ENCODE assay signal across 2 cellular contexts in the genomic region with DNA sequence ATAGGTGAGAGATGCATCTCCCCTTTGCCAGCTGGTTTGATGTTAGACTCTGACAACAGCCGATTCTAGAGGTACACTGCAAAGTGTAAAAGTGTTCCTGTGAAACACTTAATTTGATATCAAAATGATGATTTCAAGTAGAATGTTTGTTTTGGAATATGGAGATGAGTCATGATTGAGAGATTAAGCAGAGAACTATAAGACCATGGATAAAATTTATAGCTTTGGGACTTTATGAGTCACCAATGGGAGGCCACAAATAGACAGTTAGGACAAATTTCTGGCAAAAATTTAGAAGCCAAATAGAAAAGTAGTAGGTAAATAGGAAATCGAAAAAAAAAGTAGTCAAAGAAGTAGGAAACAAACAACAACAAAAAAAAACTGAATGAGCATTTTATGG.
TF ChIP-seq lines count a peak whose summit lies in the region.

No MANE protein-coding gene starts in this region.

TF ChIP-seq in SK-N-SH treated with all-trans-retinoic acid at 6 μM for 48 hours, 23 proteins besides CTCF, POLR2A, EP300 and RAD21 (continued from another document):
- TF ChIP-seq, protein P1, sequence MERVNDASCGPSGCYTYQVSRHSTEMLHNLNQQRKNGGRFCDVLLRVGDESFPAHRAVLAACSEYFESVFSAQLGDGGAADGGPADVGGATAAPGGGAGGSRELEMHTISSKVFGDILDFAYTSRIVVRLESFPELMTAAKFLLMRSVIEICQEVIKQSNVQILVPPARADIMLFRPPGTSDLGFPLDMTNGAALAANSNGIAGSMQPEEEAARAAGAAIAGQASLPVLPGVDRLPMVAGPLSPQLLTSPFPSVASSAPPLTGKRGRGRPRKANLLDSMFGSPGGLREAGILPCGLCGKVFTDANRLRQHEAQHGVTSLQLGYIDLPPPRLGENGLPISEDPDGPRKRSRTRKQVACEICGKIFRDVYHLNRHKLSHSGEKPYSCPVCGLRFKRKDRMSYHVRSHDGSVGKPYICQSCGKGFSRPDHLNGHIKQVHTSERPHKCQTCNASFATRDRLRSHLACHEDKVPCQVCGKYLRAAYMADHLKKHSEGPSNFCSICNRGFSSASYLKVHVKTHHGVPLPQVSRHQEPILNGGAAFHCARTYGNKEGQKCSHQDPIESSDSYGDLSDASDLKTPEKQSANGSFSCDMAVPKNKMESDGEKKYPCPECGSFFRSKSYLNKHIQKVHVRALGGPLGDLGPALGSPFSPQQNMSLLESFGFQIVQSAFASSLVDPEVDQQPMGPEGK (CRISPR knock-in tag; IDR thresholded peaks at IDR 0.05; ENCODE audit: borderline replicate concordance) = peak; percentile 55; the same call in 1 of the 2 replicates
- TF ChIP-seq SNAI2 (CRISPR knock-in tag; IDR thresholded peaks at IDR 0.05) (no peak), ARNTL (CRISPR knock-in tag; IDR thresholded peaks at IDR 0.05; ENCODE audit: borderline replicate concordance, low read depth) (no peak)
- TF ChIP-seq, protein P2, sequence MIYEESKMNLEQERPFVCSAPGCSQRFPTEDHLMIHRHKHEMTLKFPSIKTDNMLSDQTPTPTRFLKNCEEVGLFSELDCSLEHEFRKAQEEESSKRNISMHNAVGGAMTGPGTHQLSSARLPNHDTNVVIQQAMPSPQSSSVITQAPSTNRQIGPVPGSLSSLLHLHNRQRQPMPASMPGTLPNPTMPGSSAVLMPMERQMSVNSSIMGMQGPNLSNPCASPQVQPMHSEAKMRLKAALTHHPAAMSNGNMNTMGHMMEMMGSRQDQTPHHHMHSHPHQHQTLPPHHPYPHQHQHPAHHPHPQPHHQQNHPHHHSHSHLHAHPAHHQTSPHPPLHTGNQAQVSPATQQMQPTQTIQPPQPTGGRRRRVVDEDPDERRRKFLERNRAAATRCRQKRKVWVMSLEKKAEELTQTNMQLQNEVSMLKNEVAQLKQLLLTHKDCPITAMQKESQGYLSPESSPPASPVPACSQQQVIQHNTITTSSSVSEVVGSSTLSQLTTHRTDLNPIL (CRISPR knock-in tag; IDR thresholded peaks at IDR 0.05; ENCODE audit: low read depth) = 0 out of 2 replicates have a peak, but pooled peaks have one; percentile 49
- TF ChIP-seq, protein P3, sequence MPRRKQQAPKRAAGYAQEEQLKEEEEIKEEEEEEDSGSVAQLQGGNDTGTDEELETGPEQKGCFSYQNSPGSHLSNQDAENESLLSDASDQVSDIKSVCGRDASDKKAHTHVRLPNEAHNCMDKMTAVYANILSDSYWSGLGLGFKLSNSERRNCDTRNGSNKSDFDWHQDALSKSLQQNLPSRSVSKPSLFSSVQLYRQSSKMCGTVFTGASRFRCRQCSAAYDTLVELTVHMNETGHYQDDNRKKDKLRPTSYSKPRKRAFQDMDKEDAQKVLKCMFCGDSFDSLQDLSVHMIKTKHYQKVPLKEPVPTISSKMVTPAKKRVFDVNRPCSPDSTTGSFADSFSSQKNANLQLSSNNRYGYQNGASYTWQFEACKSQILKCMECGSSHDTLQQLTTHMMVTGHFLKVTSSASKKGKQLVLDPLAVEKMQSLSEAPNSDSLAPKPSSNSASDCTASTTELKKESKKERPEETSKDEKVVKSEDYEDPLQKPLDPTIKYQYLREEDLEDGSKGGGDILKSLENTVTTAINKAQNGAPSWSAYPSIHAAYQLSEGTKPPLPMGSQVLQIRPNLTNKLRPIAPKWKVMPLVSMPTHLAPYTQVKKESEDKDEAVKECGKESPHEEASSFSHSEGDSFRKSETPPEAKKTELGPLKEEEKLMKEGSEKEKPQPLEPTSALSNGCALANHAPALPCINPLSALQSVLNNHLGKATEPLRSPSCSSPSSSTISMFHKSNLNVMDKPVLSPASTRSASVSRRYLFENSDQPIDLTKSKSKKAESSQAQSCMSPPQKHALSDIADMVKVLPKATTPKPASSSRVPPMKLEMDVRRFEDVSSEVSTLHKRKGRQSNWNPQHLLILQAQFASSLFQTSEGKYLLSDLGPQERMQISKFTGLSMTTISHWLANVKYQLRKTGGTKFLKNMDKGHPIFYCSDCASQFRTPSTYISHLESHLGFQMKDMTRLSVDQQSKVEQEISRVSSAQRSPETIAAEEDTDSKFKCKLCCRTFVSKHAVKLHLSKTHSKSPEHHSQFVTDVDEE (CRISPR knock-in tag; IDR thresholded peaks at IDR 0.05) = no peak

TF ChIP-seq in SK-N-SH, 30 proteins besides CTCF, POLR2A, EP300 and RAD21 (continued from another document):
- TF ChIP-seq TAF1 (IDR thresholded peaks at IDR 0.05; ENCODE audit: borderline replicate concordance, low read depth, low read length) (no peak), POLR2AphosphoS5 (IDR thresholded peaks at IDR 0.05; ENCODE audit: low read depth, low read length) (no peak), GABPA (IDR thresholded peaks at IDR 0.05; ENCODE audit: low read depth) (no peak)
TF ChIP-seq in SK-N-SH: peak in this region for 0.
